In genomic region chr1:21283524-21283923, GRCh38 we compare ENCODE assay signal across 18 cellular contexts.
"Had no signal": no experiment of that assay in that cellular context is flagged by ENCODE, and none has a peak within 500 bp of the region (broad histone marks: within the 10 kb centered on the region; RNA-seq: fewer than 3 reads in every experiment).

No MANE protein-coding gene starts in this region.

- ATAC-seq: activated CD4-positive, alpha-beta T cell treated with anti-CD3 and anti-CD28 coated beads for 36 hours; left ventricle myocardium superior; mucosa of descending colon; upper lobe of right lung had no signal

- DNase-seq: activated B cell treated with CpG ODN at 0.5 μM for 24 hours; activated CD4-positive, alpha-beta T cell treated with anti-CD3 and anti-CD28 coated beads for 36 hours; activated CD4-positive, alpha-beta T cell treated with anti-CD3 and anti-CD28 coated beads, Interleukin-2, amount 50 U/mL, for 4 hours; activated CD8-positive, alpha-beta memory T cell treated with anti-CD3 and anti-CD28 coated beads for 24 hours; activated CD8-positive, alpha-beta memory T cell treated with anti-CD3 and anti-CD28 coated beads, Interleukin-2, amount 50 U/mL, for 4 hours; activated gamma-delta T cell; activated naive CD4-positive, alpha-beta T cell treated with anti-CD3 and anti-CD28 coated beads, Interleukin-2, amount 50 U/mL, for 16 hours; caudate nucleus; dermis blood vessel endothelial cell; effector CD8-positive, alpha-beta T cell; left ventricle myocardium superior; mesendoderm; retina; spleen; stimulated activated CD4-positive, alpha-beta T cell treated with anti-CD3 and anti-CD28 coated beads, Interleukin-4, amount 100 ng/mL, for 1 hour; upper lobe of right lung had no signal

- H3K27ac ChIP-seq: upper lobe of right lung had no signal

- H3K9me3 ChIP-seq: mucosa of descending colon, spleen, thyroid gland, upper lobe of right lung had no signal

- H3K27me3 ChIP-seq: spleen, thyroid gland, upper lobe of right lung had no signal

- H3K36me3 ChIP-seq: thyroid gland, upper lobe of right lung had no signal

- H3K4me3 ChIP-seq: mucosa of descending colon, spleen, thyroid gland, upper lobe of right lung had no signal
